Comparison of ENCODE assay signal across 1 cellular context in the genomic region with DNA sequence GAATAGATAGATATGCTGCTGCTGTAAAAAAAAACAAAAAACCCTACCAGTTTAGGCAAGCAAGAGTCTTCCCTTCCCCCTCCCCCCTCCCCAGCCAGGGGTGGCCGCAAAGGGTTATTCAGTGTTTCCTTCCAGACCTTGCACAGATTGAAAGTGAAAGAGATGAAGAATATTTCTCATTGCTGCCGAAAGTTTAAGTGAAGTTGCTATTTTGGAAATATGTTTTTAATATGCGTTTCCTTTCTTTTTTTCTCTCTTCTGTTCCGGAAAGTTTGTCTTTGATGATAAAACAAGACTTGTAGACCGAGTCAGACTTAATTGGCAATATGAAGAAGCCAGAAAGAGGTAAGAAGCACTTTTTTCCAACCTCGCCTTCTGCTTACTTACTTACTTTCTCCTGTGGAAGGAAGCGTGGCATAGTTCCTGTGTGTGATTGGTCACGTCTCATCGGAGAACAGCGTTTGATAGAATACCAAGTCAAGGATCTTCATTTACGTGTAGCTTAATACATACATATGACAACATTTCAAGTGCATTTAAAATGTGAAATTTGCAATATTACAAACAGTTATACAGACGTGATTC.
TF ChIP-seq lines count a peak whose summit lies in the region.

No MANE protein-coding gene starts in this region.

TF ChIP-seq in SK-N-SH treated with all-trans-retinoic acid at 6 μM for 48 hours, 23 proteins besides CTCF, POLR2A, EP300 and RAD21 (continued from another document):
- no peak for TF ChIP-seq ZNF8 (CRISPR knock-in tag; IDR thresholded peaks at IDR 0.05)
- TF ChIP-seq ARNTL (CRISPR knock-in tag; IDR thresholded peaks at IDR 0.05; ENCODE audit: borderline replicate concordance, low read depth) = no peak
- no peak for TF ChIP-seq ZFP3 (CRISPR knock-in tag; IDR thresholded peaks at IDR 0.05)
- TF ChIP-seq ZNF565 (CRISPR knock-in tag; conservative IDR thresholded peaks at IDR 0.05; ENCODE audit: low read depth) = no peak
- TF ChIP-seq OSR1 (CRISPR knock-in tag; IDR thresholded peaks at IDR 0.05) = no peak
- TF ChIP-seq ISL1 (CRISPR knock-in tag; IDR thresholded peaks at IDR 0.05) = no peak
- TF ChIP-seq GLIS3 (CRISPR knock-in tag; IDR thresholded peaks at IDR 0.05) = no peak
- no peak for TF ChIP-seq TOX (CRISPR knock-in tag; IDR thresholded peaks at IDR 0.05; ENCODE audit: borderline replicate concordance)
- TF ChIP-seq ESRRG (CRISPR knock-in tag; IDR thresholded peaks at IDR 0.05) = no peak
- no peak for TF ChIP-seq BACH2 (CRISPR knock-in tag; IDR thresholded peaks at IDR 0.05; ENCODE audit: borderline replicate concordance)
